8 cellular contexts compared by ENCODE assay signal in the genomic region with DNA sequence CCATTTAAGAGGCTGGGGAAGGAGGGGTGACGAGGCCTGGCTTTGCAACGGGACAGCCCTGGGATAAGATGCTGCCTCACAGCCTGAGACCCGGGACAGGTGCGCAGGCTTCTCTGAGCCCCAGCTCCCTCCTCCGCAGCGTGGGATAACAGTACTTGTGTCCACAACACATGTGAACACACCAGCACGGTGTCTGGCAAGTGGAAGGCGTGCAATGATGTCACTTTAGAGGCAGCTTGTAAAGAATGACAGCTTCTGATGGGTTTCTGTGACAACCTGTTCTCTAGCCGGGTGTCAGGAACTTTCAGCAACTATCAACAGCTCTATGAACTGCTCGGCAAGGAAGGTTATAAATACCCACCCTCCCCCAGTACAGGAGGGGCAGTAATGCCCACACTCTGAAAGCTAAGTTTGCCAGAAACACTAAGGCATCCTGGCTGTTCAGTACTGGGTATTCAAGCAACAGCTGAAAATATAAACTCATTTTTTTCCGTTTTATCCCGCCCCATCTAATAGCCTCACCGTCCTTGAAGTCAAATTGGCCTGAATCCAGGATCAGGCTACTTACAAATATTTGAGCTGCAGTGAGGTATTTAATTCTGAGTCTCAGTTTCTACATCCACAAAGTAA. TPM values are rescaled to one million over a fixed set of nuclear protein-coding genes. Genes with fewer than 3 reads are reported as not detected.
DNase-seq lines count a peak whose midpoint lies in the region; ATAC-seq and TF ChIP-seq lines count a peak whose summit lies in the region.

No MANE protein-coding gene starts in this region.

- intact Hi-C loops in activated B cell treated with CpG ODN at 0.5 μM for 24 hours (cut with micrococcal nuclease), result loop anchor here (1.0 to 2.0 kb wide), 3 partner anchors 31 to 142 kb away; no protein-coding TSS in a partner anchor

- H3K9me3 Mint-ChIP-seq in GM23338 (no peaks in the 10 kb centered on the region; the same call in 2 of the 3 replicates), activated B cell treated with CpG ODN at 0.5 μM for 24 hours (no peaks in the 10 kb centered on the region)

- H3K36me3 Mint-ChIP-seq in GM23338 (ENCODE audit: low read depth), result peaks cover 92% of the 10 kb centered on the region
- peaks cover 93% of the 10 kb centered on the region for H3K36me3 Mint-ChIP-seq in activated B cell treated with CpG ODN at 0.5 μM for 24 hours (ENCODE audit: low read depth)

- no peak for DNase-seq in GM23338 (ENCODE audit: low spot score)
- DNase-seq in activated B cell treated with CpG ODN at 0.5 μM for 24 hours, result no peak
- no peak for DNase-seq in activated effector memory CD4-positive, alpha-beta T cell treated with Interleukin-2 at 50 U/mL for 16 hours
- DNase-seq in activated gamma-delta T cell (lab: John Stamatoyannopoulos, UW), result no peak
- DNase-seq in NCI-H510A (lab: John Stamatoyannopoulos, UW), result no peak

- WGBS in gastroesophageal sphincter (ENCODE audit: low coverage in 1 of 2), 2 donors, result 22% methylated on average over 4 of the region's 13 CpGs; no CpG with 5 or more reads in 1 of the 2 donors

- H3K36me3 ChIP-seq in GM23338 (ENCODE audit: insufficient read depth) (peaks cover 16% of the 10 kb centered on the region), gastroesophageal sphincter (peaks cover 0 to 37% of the 10 kb centered on the region in 2 donors), rectal smooth muscle tissue (ENCODE audit: control insufficient read depth, insufficient read depth, low read length) (peaks cover 41% of the 10 kb centered on the region)

- peaks cover 6% of the 10 kb centered on the region; the same call in 1 of the 2 replicates for H3F3A ChIP-seq in GM23338 (replicated peaks; ENCODE audit: low read depth)

- H3K4me1 Mint-ChIP-seq in GM23338 (peaks cover 62% of the 10 kb centered on the region), activated B cell treated with CpG ODN at 0.5 μM for 24 hours (peaks cover 61% of the 10 kb centered on the region)

- H3K9me3 ChIP-seq in gastroesophageal sphincter, result no peaks in the 10 kb centered on the region

- H3K79me2 ChIP-seq in GM23338 (replicated peaks; ENCODE audit: insufficient read depth), result peaks cover 58% of the 10 kb centered on the region

- POLR2A ChIA-PET in activated B cell treated with CpG ODN at 0.5 μM for 24 hours (lab: Charles Lee), result interaction anchor here (0.5 to 3.9 kb wide), 24 partner anchors 9 to 976 kb away, joined by 3 to 72 read pairs (median 6); partner anchors contain the start of genes MYH9 and TXN2

- CTCF ChIA-PET in activated B cell treated with CpG ODN at 0.5 μM for 24 hours (lab: Charles Lee), result interaction anchor here (0.6 to 4.1 kb wide), 10 partner anchors 11 to 183 kb away, joined by 3 to 30 read pairs (median 4); no protein-coding TSS in a partner anchor

- ATAC-seq in GM23338, result no peak
- no peak for ATAC-seq in activated B cell treated with CpG ODN at 0.5 μM for 24 hours (ENCODE audit: low read depth)
- ATAC-seq in gastroesophageal sphincter, result peak; percentile 50
- ATAC-seq in GM18873 (IDR thresholded peaks at IDR 0.05; ENCODE audit: low FRiP score, unreplicated experiment), result no peak

- no peak for TF ChIP-seq CTCF in GM23338 (conservative IDR thresholded peaks at IDR 0.05; ENCODE audit: low read depth in 2 of 2)
- TF ChIP-seq CTCF in activated B cell treated with CpG ODN at 0.5 μM for 24 hours (IDR thresholded peaks at IDR 0.05), result no peak
- no peak for TF ChIP-seq CTCF in gastroesophageal sphincter (IDR thresholded peaks at IDR 0.05)

- H3K9me2 ChIP-seq in GM23338 (ENCODE audit: insufficient read depth), result no peaks in the 10 kb centered on the region

- peak overlapping the region; percentile 99 for H3K27ac Mint-ChIP-seq in GM23338
- H3K27ac Mint-ChIP-seq in activated B cell treated with CpG ODN at 0.5 μM for 24 hours, result peak overlapping the region; percentile 99

- peaks cover 19% of the 10 kb centered on the region for H4K20me1 ChIP-seq in GM23338 (replicated peaks; ENCODE audit: insufficient read depth)

- H3K4me3 ChIP-seq in GM23338 (no peak overlapping the region), gastroesophageal sphincter (no peak overlapping the region), rectal smooth muscle tissue (ENCODE audit: low read length) (no peak overlapping the region)

- H3K27me3 ChIP-seq in GM23338 (ENCODE audit: insufficient read depth), result no peaks in the 10 kb centered on the region
- no peaks in the 10 kb centered on the region for H3K27me3 ChIP-seq in gastroesophageal sphincter
- H3K27me3 ChIP-seq in rectal smooth muscle tissue (ENCODE audit: control insufficient read depth, insufficient read depth, low read length), result no peaks in the 10 kb centered on the region

- H3K4me1 ChIP-seq in GM23338 (ENCODE audit: insufficient read depth) (peaks cover 33% of the 10 kb centered on the region), gastroesophageal sphincter (peaks cover 41 to 100% (median 88%) of the 10 kb centered on the region in 3 donors), rectal smooth muscle tissue (ENCODE audit: control insufficient read depth, insufficient read depth, low read length) (peaks cover 98% of the 10 kb centered on the region)

- H3K4me3 Mint-ChIP-seq in GM23338, result peak overlapping the region; percentile 50; the same call in 1 of the 3 replicates
- peak overlapping the region; percentile 76 for H3K4me3 Mint-ChIP-seq in activated B cell treated with CpG ODN at 0.5 μM for 24 hours

- H3K27ac ChIP-seq in GM23338 (ENCODE audit: low read depth), result peak overlapping the region; percentile 96
- H3K27ac ChIP-seq in gastroesophageal sphincter, result peak overlapping the region; percentile 99 to 100 (median 100)
- H3K27ac ChIP-seq in rectal smooth muscle tissue (ENCODE audit: low read depth, low read length), result peak overlapping the region; percentile 99

- peak; percentile 92 for TF ChIP-seq EP300 in gastroesophageal sphincter (IDR thresholded peaks at IDR 0.05)

- H3K27me3 Mint-ChIP-seq in GM23338 (ENCODE audit: insufficient read depth, low read depth, poor library complexity), result peaks cover 24% of the 10 kb centered on the region
- H3K27me3 Mint-ChIP-seq in activated B cell treated with CpG ODN at 0.5 μM for 24 hours, result no peaks in the 10 kb centered on the region

- H2AFZ ChIP-seq in GM23338, result no peak overlapping the region

- H3K4me2 ChIP-seq in GM23338, result peak overlapping the region; percentile 61

- no peak overlapping the region for H3K9ac ChIP-seq in rectal smooth muscle tissue (ENCODE audit: low read length)

- TF ChIP-seq POLR2A in gastroesophageal sphincter (IDR thresholded peaks at IDR 0.05), result peak; percentile 48 to 63

TF ChIP-seq in GM23338, 12 proteins besides CTCF, POLR2A, EP300 and RAD21 (continues in another document):
- TF ChIP-seq STAT1 (IDR thresholded peaks at IDR 0.05; ENCODE audit: unreplicated experiment) (no peak), CREB1 (CRISPR knock-in tag; IDR thresholded peaks at IDR 0.05; ENCODE audit: low read depth) (no peak), ZNF331 (CRISPR knock-in tag; IDR thresholded peaks at IDR 0.05; ENCODE audit: low read depth) (no peak), ZNF114 (CRISPR knock-in tag; IDR thresholded peaks at IDR 0.05) (no peak)

RNA-seq across cellular contexts. Expression of gene MYH9, which starts 59.7 kb away (rescaled TPM):
- total RNA-seq in GM23338 (2014; rRNA removed; shearing (Covaris generic)), result 204 and 233 TPM in 2 replicates
- polyA plus RNA-seq in GM23338 (2016; fragmentation: Nextera tagmentation; extraction: Ambion mirVana), result 55.4 and 58.4 TPM in 2 replicates
- total RNA-seq in activated B cell treated with CpG ODN at 0.5 μM for 24 hours (714 and 755 TPM in 2 replicates), gastroesophageal sphincter (100 to 1,000 TPM; 304 to 366 (median 322) TPM)
